In genomic region chr15:39698444-39699390, GRCh38 we compare ENCODE assay signal across 25 cellular contexts.
DNase-seq lines count a peak whose midpoint lies in the region; ATAC-seq, FAIRE-seq and TF ChIP-seq lines count a peak whose summit lies in the region.
"Had no signal": no experiment of that assay in that cellular context is flagged by ENCODE, and none has a peak within 500 bp of the region (broad histone marks: within the 10 kb centered on the region; RNA-seq: fewer than 3 reads in every experiment).

No MANE protein-coding gene starts in this region.

- no peak for TF ChIP-seq RAD21 in H1 (IDR thresholded peaks at IDR 0.05 in 1 of 2, conservative IDR thresholded peaks at IDR 0.05 in 1 of 2; ENCODE audit: low read depth in 2 of 2, low read length in 2 of 2)

- H2AK5ac ChIP-seq in H1 (ENCODE audit: low read depth, low read length): no peak overlapping the region

- FAIRE-seq in H1 (lab: Jason Lieb, UNC) (no peak), urothelium cell line (lab: Jason Lieb, UNC) (no peak)
- FAIRE-seq: endothelial cell of umbilical vein, GM12891 had no signal

- no peaks in the 10 kb centered on the region for H3K27me3 ChIP-seq in Caco-2 (replicated peaks; ENCODE audit: control insufficient read depth, insufficient read depth, low read length)
- H3K27me3 ChIP-seq in H1 (replicated peaks in 1 of 4; ENCODE audit: control insufficient read depth in 3 of 4, extremely low read depth in 1 of 4, insufficient read depth in 3 of 4, low read length in 3 of 4): peaks cover 0 to 1% (median 0%) of the 10 kb centered on the region in 4 experiments; a peak in 1 of 7 replicates
- no peaks in the 10 kb centered on the region for H3K27me3 ChIP-seq in lower lobe of right lung (ENCODE audit: low read depth)
- no peaks in the 10 kb centered on the region for H3K27me3 ChIP-seq in foreskin keratinocyte
- H3K27me3 ChIP-seq: transverse colon had no signal

- no peak overlapping the region for H3K4me3 Mint-ChIP-seq in Caco-2 (ENCODE audit: unreplicated experiment)
- H3K4me3 Mint-ChIP-seq: activated naive CD8-positive, alpha-beta T cell treated with anti-CD3 and anti-CD28 coated beads, Interleukin-2, amount 10 ng/mL, durations not matched to agents 7 days and 5 days; activated T-cell treated with anti-CD3 and anti-CD28 coated beads, Interleukin-2, amount 50 U/mL, for 4 hours; naive thymus-derived CD8-positive, alpha-beta T cell had no signal

- H3K56ac ChIP-seq in H1 (replicated peaks; ENCODE audit: insufficient read length, low read depth, low read length): no peak overlapping the region

- no peaks in the 10 kb centered on the region for H3K9me3 ChIP-seq in Caco-2
- H3K9me3 ChIP-seq in H1 (ENCODE audit: insufficient read depth in 2 of 2, low read depth in 1 of 2, low read length in 1 of 2): no peaks in the 10 kb centered on the region
- no peaks in the 10 kb centered on the region for H3K9me3 ChIP-seq in lower lobe of right lung
- H3K9me3 ChIP-seq: transverse colon had no signal

- peak overlapping the region; percentile 25 for H4K5ac ChIP-seq in H1 (ENCODE audit: insufficient read length, low read depth, low read length)

- H3K27me3 Mint-ChIP-seq in Caco-2 (ENCODE audit: insufficient read depth, unreplicated experiment): no peaks in the 10 kb centered on the region

- H2BK12ac ChIP-seq in H1 (ENCODE audit: low read depth, low read length): no peak overlapping the region

- TF ChIP-seq CTCF in Caco-2 (IDR thresholded peaks at IDR 0.05; ENCODE audit: insufficient read depth in 1 of 2, low read depth in 1 of 2, low read length in 1 of 2, severe bottlenecking in 1 of 2, unreplicated experiment in 1 of 2) (no peak), H1 (IDR thresholded peaks at IDR 0.05; ENCODE audit: control extremely low read depth in 1 of 3, insufficient read depth in 1 of 3, low read depth in 1 of 3, low read length in 3 of 3) (no peak), lower lobe of right lung (IDR thresholded peaks at IDR 0.05) (no peak), foreskin keratinocyte (conservative IDR thresholded peaks at IDR 0.05) (no peak)

- no peak overlapping the region for H2BK15ac ChIP-seq in H1 (ENCODE audit: low read length)

- TF ChIP-seq EP300 in H1 (IDR thresholded peaks at IDR 0.05; ENCODE audit: borderline replicate concordance in 1 of 2, low read depth in 2 of 2, low read length in 2 of 2): no peak

- 90% methylated on average over 11 of the region's 11 CpGs; no CpG with 5 or more reads in 1 of the 2 experiments for WGBS in H1 (ENCODE audit: extremely low coverage in 1 of 2, insufficient coverage in 1 of 2, insufficient read length in 1 of 2, insufficient replicate concordance in 2 of 2, low coverage in 1 of 2, low lambda C conversion rate in 2 of 2, missing lambda C conversion rate in 1 of 2), 2 experiments

- POLR2A ChIA-PET in Caco-2 (lab: Charles Lee): no interaction called here
- POLR2A ChIA-PET in H1 (lab: Charles Lee; ENCODE audit: partially characterized antibody): interaction anchor here (1.0 to 1.5 kb wide), 2 partner anchors 46 to 118 kb away, joined by 3 to 4 read pairs; partner anchors contain the start of gene THBS1

- H3K4me2 ChIP-seq in H1 (ENCODE audit: insufficient read depth in 1 of 2, low read depth in 2 of 2, low read length in 2 of 2): no peak overlapping the region

- BruUV-seq in Caco-2 (replicated peaks; lab: Mats Ljungman, UMichigan): no TSS peak

- no peak overlapping the region for H2BK120ac ChIP-seq in H1 (replicated peaks; ENCODE audit: low read depth, low read length)

- H3K27ac Mint-ChIP-seq in Caco-2 (ENCODE audit: unreplicated experiment): peak overlapping the region; percentile 30
- H3K27ac Mint-ChIP-seq: activated naive CD8-positive, alpha-beta T cell treated with anti-CD3 and anti-CD28 coated beads, Interleukin-2, amount 10 ng/mL, durations not matched to agents 7 days and 5 days; naive thymus-derived CD8-positive, alpha-beta T cell had no signal

- H3K23ac ChIP-seq in H1 (ENCODE audit: insufficient read length): no peak overlapping the region

- TF ChIP-seq POLR2A in H1 (IDR thresholded peaks at IDR 0.05; ENCODE audit: control extremely low read depth in 1 of 2, low read depth in 2 of 2, low read length in 2 of 2): no peak

- no peak overlapping the region for H2BK20ac ChIP-seq in H1 (ENCODE audit: low read length)

- H3K23me2 ChIP-seq in H1 (ENCODE audit: low read depth, low read length): no peaks in the 10 kb centered on the region; the same call in 1 of the 2 replicates

- no peaks in the 10 kb centered on the region for H4K20me1 ChIP-seq in H1 (replicated peaks in 1 of 2; ENCODE audit: control insufficient read depth in 1 of 2, insufficient read depth in 2 of 2, low read length in 2 of 2)

- H3K4me1 Mint-ChIP-seq in Caco-2 (ENCODE audit: low read depth, unreplicated experiment): peaks cover 43% of the 10 kb centered on the region
- H3K4me1 Mint-ChIP-seq: activated naive CD8-positive, alpha-beta T cell treated with anti-CD3 and anti-CD28 coated beads, Interleukin-2, amount 10 ng/mL, durations not matched to agents 7 days and 5 days; naive thymus-derived CD8-positive, alpha-beta T cell had no signal

- no peak overlapping the region for H2BK5ac ChIP-seq in H1 (ENCODE audit: low read depth, low read length)

- no peaks in the 10 kb centered on the region for H3K36me3 Mint-ChIP-seq in Caco-2 (ENCODE audit: insufficient read depth, unreplicated experiment)
- H3K36me3 Mint-ChIP-seq: activated naive CD8-positive, alpha-beta T cell treated with anti-CD3 and anti-CD28 coated beads, Interleukin-2, amount 10 ng/mL, durations not matched to agents 7 days and 5 days; naive thymus-derived CD8-positive, alpha-beta T cell had no signal

- H3K9ac ChIP-seq in H1 (replicated peaks in 1 of 4; ENCODE audit: extremely low read depth in 1 of 4, low read depth in 3 of 4, low read length in 3 of 4): no peak overlapping the region

- H3K18ac ChIP-seq in H1 (ENCODE audit: extremely low read depth, low read length): no peak overlapping the region

- DNase-seq in Caco-2 (peak; percentile 58 to 75), NCI-H226 (peak; percentile 25), H1 (ENCODE audit: low read depth in 1 of 2, low spot score in 2 of 2) (no peak), lower lobe of right lung (no peak), urothelium cell line (ENCODE audit: low spot score) (no peak), SK-N-DZ (ENCODE audit: low spot score) (no peak), foreskin keratinocyte (no peak), NCI-H774 (lab: John Stamatoyannopoulos, UW) (no peak)
- DNase-seq: activated CD4-positive, CD25-positive, alpha-beta regulatory T cell; activated gamma-delta T cell; activated naive CD8-positive, alpha-beta T cell treated with anti-CD3 and anti-CD28 coated beads, Interleukin-2, amount 10 ng/mL, durations not matched to agents 7 days and 5 days; activated T-cell treated with anti-CD3 and anti-CD28 coated beads, Interleukin-2, amount 50 U/mL, for 4 hours; aorta; HCEC 1CT; midbrain; naive thymus-derived CD8-positive, alpha-beta T cell; NCI-H1048; NCI-H2029; NCI-H748 treated with DMSO at 0.1 percent for 48 hours; SIG-M5; stimulated activated CD4-positive, alpha-beta T cell treated with anti-CD3 and anti-CD28 coated beads, Interleukin-4, amount 100 ng/mL, for 4 hours; SW 1271; transverse colon had no signal

- no peak overlapping the region; the same call in 1 of the 2 replicates for H3K27ac ChIP-seq in H1 (ENCODE audit: low read depth, low read length)
- H3K27ac ChIP-seq in lower lobe of right lung: no peak overlapping the region
- no peak overlapping the region for H3K27ac ChIP-seq in foreskin keratinocyte
- H3K27ac ChIP-seq: transverse colon had no signal

- no peak overlapping the region for H2AFZ ChIP-seq in H1 (ENCODE audit: low read length)

- CTCF ChIA-PET in Caco-2 (lab: Charles Lee) (interaction anchor here (1.0 to 1.9 kb wide), 2 partner anchors 18 to 58 kb away, joined by 5 read pairs; no protein-coding TSS in a partner anchor), H1 (lab: Charles Lee; ENCODE audit: partially characterized antibody) (interaction anchor here (0.6 to 3.9 kb wide), 3 partner anchors 12 to 69 kb away, joined by 3 to 18 read pairs (median 17); no protein-coding TSS in a partner anchor)

- no peak overlapping the region for H3K14ac ChIP-seq in H1 (ENCODE audit: insufficient read length)

- H3K79me1 ChIP-seq in H1 (ENCODE audit: low read depth, low read length): no peaks in the 10 kb centered on the region

- no peak overlapping the region for H3K4ac ChIP-seq in H1 (replicated peaks; ENCODE audit: insufficient read length, low read depth, low read length)

- H4K91ac ChIP-seq in H1 (replicated peaks; ENCODE audit: insufficient read length, low read length): no peak overlapping the region

- no peaks in the 10 kb centered on the region for H3K79me2 ChIP-seq in H1 (ENCODE audit: control insufficient read depth in 1 of 2, insufficient read depth in 2 of 2, low read length in 2 of 2)

- H3K36me3 ChIP-seq in Caco-2 (ENCODE audit: control insufficient read depth, insufficient read depth, low read length): no peaks in the 10 kb centered on the region
- no peaks in the 10 kb centered on the region for H3K36me3 ChIP-seq in H1 (ENCODE audit: control insufficient read depth in 2 of 4, insufficient read depth in 4 of 4, low read length in 3 of 4)
- no peaks in the 10 kb centered on the region for H3K36me3 ChIP-seq in lower lobe of right lung
- H3K36me3 ChIP-seq: transverse colon had no signal

- no peaks in the 10 kb centered on the region for H3K9me3 Mint-ChIP-seq in Caco-2 (ENCODE audit: unreplicated experiment)
- H3K9me3 Mint-ChIP-seq: activated naive CD8-positive, alpha-beta T cell treated with anti-CD3 and anti-CD28 coated beads, Interleukin-2, amount 10 ng/mL, durations not matched to agents 7 days and 5 days; activated T-cell treated with anti-CD3 and anti-CD28 coated beads, Interleukin-2, amount 50 U/mL, for 4 hours; naive thymus-derived CD8-positive, alpha-beta T cell had no signal

- H4K8ac ChIP-seq in H1 (ENCODE audit: extremely low read depth, insufficient read depth, low read length): 0 out of 2 replicates have a peak overlapping the region, but pooled peaks have one; percentile 81

- ATAC-seq in lower lobe of right lung (peak; percentile 62 to 86), foreskin keratinocyte (no peak)
- ATAC-seq: activated T-cell treated with anti-CD3 and anti-CD28 coated beads, Interleukin-2, amount 50 U/mL, for 4 hours; naive thymus-derived CD8-positive, alpha-beta T cell had no signal

- H3K4me1 ChIP-seq in Caco-2: peaks cover 73% of the 10 kb centered on the region
- peaks cover 0 to 3% (median 0%) of the 10 kb centered on the region in 4 experiments; a peak in 1 of 7 replicates for H3K4me1 ChIP-seq in H1 (replicated peaks in 1 of 4; ENCODE audit: control insufficient read depth in 3 of 4, insufficient read depth in 4 of 4, low read length in 3 of 4)
- no peaks in the 10 kb centered on the region for H3K4me1 ChIP-seq in lower lobe of right lung
- no peaks in the 10 kb centered on the region for H3K4me1 ChIP-seq in foreskin keratinocyte
- H3K4me1 ChIP-seq: transverse colon had no signal

- no peak overlapping the region for H3K4me3 ChIP-seq in Caco-2 (ENCODE audit: low read depth, low read length)
- H3K4me3 ChIP-seq in H1 (ENCODE audit: extremely low read depth in 1 of 4, insufficient read depth in 2 of 4, low read depth in 3 of 4, low read length in 4 of 4): no peak overlapping the region
- no peak overlapping the region for H3K4me3 ChIP-seq in lower lobe of right lung
- H3K4me3 ChIP-seq: transverse colon had no signal

- intact Hi-C loops in Caco-2 (cut with micrococcal nuclease; ENCODE audit: unreplicated experiment): no loop called here
- intact Hi-C loops in lower lobe of right lung (cut with DNase I): no loop called here

Comparison
In these comparisons a context has a peak if more than half of its experiments do, and no peak if none do; other contexts are left out.
1. DNase-seq: peak in Caco-2 (2 of 2) and NCI-H226 (single experiment); none in H1 (0 of 2), lower lobe of right lung (single experiment), urothelium cell line (single experiment), SK-N-DZ (single experiment), foreskin keratinocyte (0 of 2) and NCI-H774 (single experiment).